Comparison of ENCODE assay signal across 9 cellular contexts in genomic region chr5:132103380-132103951, GRCh38. TPM values are rescaled to one million over a fixed set of nuclear protein-coding genes. Genes with fewer than 3 reads are reported as not detected.
A peak's percentile ranks its signal among the peaks of the same experiment; 100 is the strongest.
DNase-seq lines count a peak whose midpoint lies in the region; FAIRE-seq and TF ChIP-seq lines count a peak whose summit lies in the region.
"Had no signal": no experiment of that assay in that cellular context is flagged by ENCODE, and none has a peak within 500 bp of the region (broad histone marks: within the 10 kb centered on the region; RNA-seq: fewer than 3 reads in every experiment).

No MANE protein-coding gene starts in this region.

- intact Hi-C loops in activated CD4-positive, alpha-beta memory T cell treated with anti-CD3 and anti-CD28 coated beads for 36 hours (cut with micrococcal nuclease), result loop anchor here (1.0 to 10.0 kb wide), 7 partner anchors 12 to 849 kb away; partner anchors contain the start of genes RAPGEF6 and SLC22A4
- intact Hi-C loops in endothelial cell of umbilical vein (cut with micrococcal nuclease), result loop anchor here (1.0 kb wide), 2 partner anchors 17 to 39 kb away; no protein-coding TSS in a partner anchor
- intact Hi-C loops in transverse colon (cut with DNase I; ENCODE audit: low total_unique reads), result no loop called here

- CTCF ChIA-PET in GM10248 (lab: Yijun Ruan, JAX), result interaction anchor here (0.7 to 2.8 kb wide), 5 partner anchors 14 to 161 kb away, joined by 3 to 11 read pairs (median 3); no protein-coding TSS in a partner anchor
- CTCF ChIA-PET in activated CD4-positive, alpha-beta memory T cell treated with anti-CD3 and anti-CD28 coated beads for 36 hours (lab: Charles Lee), result interaction anchor here (0.7 to 1.7 kb wide), 4 partner anchors 25 to 38 kb away, joined by 3 to 8 read pairs (median 3); no protein-coding TSS in a partner anchor
- CTCF ChIA-PET in endothelial cell of umbilical vein (lab: Charles Lee), result interaction anchor here (0.7 to 1.3 kb wide), 2 partner anchors 30 to 38 kb away, joined by 3 read pairs; partner anchors contain the start of gene CSF2

- no peaks in the 10 kb centered on the region for H4K20me1 ChIP-seq in endothelial cell of umbilical vein (replicated peaks; ENCODE audit: control insufficient read depth, extremely low read depth, insufficient read depth, low read length)

- dilution Hi-C loops in endothelial cell of umbilical vein (cut with MboI; ENCODE audit: extremely low pct_ligation_motif_present, low sequenced_read_pairs), result no loop called here

- in situ Hi-C loops in transverse colon (cut with MboI; ENCODE audit: low pct_ligation_motif_present in 1 of 4, low pct_unique_long_range_greater_than_20kb in 1 of 4, low sequenced_read_pairs in 3 of 4), result no loop called here

- no peaks in the 10 kb centered on the region for H3K79me2 ChIP-seq in endothelial cell of umbilical vein (ENCODE audit: control insufficient read depth, insufficient read depth, low read length)

- H3K18ac ChIP-seq in neuronal stem cell (ENCODE audit: low read length), result no peak overlapping the region

- H3K4ac ChIP-seq in neuronal stem cell (ENCODE audit: low read length), result peak overlapping the region; percentile 53

- POLR2A ChIA-PET in GM10248 (lab: Yijun Ruan, JAX), result no interaction called here
- POLR2A ChIA-PET in activated CD4-positive, alpha-beta memory T cell treated with anti-CD3 and anti-CD28 coated beads for 36 hours (lab: Charles Lee), result interaction anchor here (1.8 to 8.1 kb wide), 2 partner anchors 10 to 20 kb away, joined by 6 to 65 read pairs; no protein-coding TSS in a partner anchor
- POLR2A ChIA-PET in endothelial cell of umbilical vein (lab: Charles Lee), result no interaction called here

- H2BK120ac ChIP-seq in neuronal stem cell (ENCODE audit: low read depth, low read length), result no peak overlapping the region

- H3K9ac ChIP-seq in endothelial cell of umbilical vein (replicated peaks; ENCODE audit: extremely low read depth, insufficient read depth, low read length) (peak overlapping the region; percentile 11), neuronal stem cell (ENCODE audit: low read depth, low read length, poor library complexity) (no peak overlapping the region)

- H2BK12ac ChIP-seq in neuronal stem cell (ENCODE audit: low read length), result no peak overlapping the region

- H4K91ac ChIP-seq in neuronal stem cell (ENCODE audit: low read depth, low read length, poor library complexity), result no peak overlapping the region

- TF ChIP-seq POLR2A in endothelial cell of umbilical vein (IDR thresholded peaks at IDR 0.05; ENCODE audit: low read depth, low read length) (no peak), transverse colon (IDR thresholded peaks at IDR 0.05) (no peak)

- peak overlapping the region; percentile 86 for H3K27ac Mint-ChIP-seq in activated CD4-positive, alpha-beta memory T cell treated with anti-CD3 and anti-CD28 coated beads for 36 hours

- no peak overlapping the region for H3K23ac ChIP-seq in neuronal stem cell (ENCODE audit: low read depth, low read length, poor library complexity)

- H3K9me1 ChIP-seq in endothelial cell of umbilical vein (replicated peaks; ENCODE audit: control insufficient read depth, extremely low read depth, insufficient read depth, low read length), result no peaks in the 10 kb centered on the region

- no peak overlapping the region for H2AK5ac ChIP-seq in neuronal stem cell (ENCODE audit: low read depth, low read length)

- no peak overlapping the region for H2BK5ac ChIP-seq in neuronal stem cell (ENCODE audit: low read length)

- H3K27ac ChIP-seq in endothelial cell of umbilical vein (ENCODE audit: insufficient read depth, low read depth, low read length) (peak overlapping the region; percentile 78), neuronal stem cell (replicated peaks; ENCODE audit: low read length) (no peak overlapping the region), transverse colon (peak overlapping the region; percentile 42 to 77 (median 52))

- H3K9me3 ChIP-seq in endothelial cell of umbilical vein (replicated peaks; ENCODE audit: control insufficient read depth, insufficient read depth, low read length), result no peaks in the 10 kb centered on the region
- H3K9me3 ChIP-seq in neuronal stem cell (replicated peaks in 1 of 2; ENCODE audit: control insufficient read depth in 2 of 2, insufficient read depth in 1 of 2, low read depth in 1 of 2, low read length in 2 of 2), result no peaks in the 10 kb centered on the region
- H3K9me3 ChIP-seq in transverse colon, result no peaks in the 10 kb centered on the region

- BruUV-seq in endothelial cell of umbilical vein (replicated peaks; lab: Mats Ljungman, UMichigan), result no TSS peak

- H3K27me3 ChIP-seq in endothelial cell of umbilical vein (ENCODE audit: control insufficient read depth in 2 of 2, insufficient read depth in 2 of 2, low read length in 2 of 2) (peaks cover 0 to 4% of the 10 kb centered on the region in 2 experiments), neuronal stem cell (ENCODE audit: control insufficient read depth in 3 of 3, insufficient read depth in 3 of 3, low read depth in 1 of 3, low read length in 3 of 3) (no peaks in the 10 kb centered on the region), transverse colon (no peaks in the 10 kb centered on the region)

- peak overlapping the region; percentile 38 for H3K4me3 Mint-ChIP-seq in activated CD4-positive, alpha-beta memory T cell treated with anti-CD3 and anti-CD28 coated beads for 36 hours

- FAIRE-seq in endothelial cell of umbilical vein (lab: Jason Lieb, UNC), result peak; percentile 88
- FAIRE-seq: colon had no signal

- H2BK15ac ChIP-seq in neuronal stem cell (ENCODE audit: low read length), result no peak overlapping the region

- H3K4me2 ChIP-seq in endothelial cell of umbilical vein (ENCODE audit: insufficient read depth, low read length) (peak overlapping the region; percentile 50), neuronal stem cell (ENCODE audit: insufficient read depth, low read length, poor library complexity, severe bottlenecking) (no peak overlapping the region)

- H3K4me3 ChIP-seq in endothelial cell of umbilical vein (replicated peaks in 1 of 3; ENCODE audit: insufficient read depth in 1 of 3, low read depth in 1 of 3, low read length in 3 of 3) (no peak overlapping the region), neuronal stem cell (ENCODE audit: low read length in 2 of 2) (no peak overlapping the region), transverse colon (no peak overlapping the region)

- peaks cover 7% of the 10 kb centered on the region for H3K9me3 Mint-ChIP-seq in activated CD4-positive, alpha-beta memory T cell treated with anti-CD3 and anti-CD28 coated beads for 36 hours

- no peaks in the 10 kb centered on the region for H3K36me3 ChIP-seq in endothelial cell of umbilical vein (ENCODE audit: control insufficient read depth in 2 of 2, extremely low read depth in 1 of 2, insufficient read depth in 2 of 2, low read length in 2 of 2)
- no peaks in the 10 kb centered on the region for H3K36me3 ChIP-seq in neuronal stem cell (replicated peaks in 1 of 2; ENCODE audit: control insufficient read depth in 2 of 2, insufficient read depth in 2 of 2, low read length in 2 of 2)
- H3K36me3 ChIP-seq in transverse colon, result no peaks in the 10 kb centered on the region

- TF ChIP-seq CTCF in GM10248 (IDR thresholded peaks at IDR 0.05; ENCODE audit: control extremely low read depth, extremely low read depth, low read depth, missing control alignments), result peak; percentile 0
- no peak for TF ChIP-seq CTCF in endothelial cell of umbilical vein (IDR thresholded peaks at IDR 0.05; ENCODE audit: extremely low read depth in 1 of 2, insufficient read depth in 1 of 2, low read depth in 1 of 2, low read length in 2 of 2)
- TF ChIP-seq CTCF in transverse colon (IDR thresholded peaks at IDR 0.05), result no peak

- no peak overlapping the region for H4K8ac ChIP-seq in neuronal stem cell (ENCODE audit: low read depth, low read length)

- DNase-seq in GM10248 (ENCODE audit: extremely low spot score) (peak; percentile 77), GOT3 (lab: John Stamatoyannopoulos, UW) (peak; percentile 61), LoVo (ENCODE audit: low spot score) (peak; percentile 86), endothelial cell of umbilical vein (ENCODE audit: low read depth, low spot score) (peak; percentile 95), neuronal stem cell (ENCODE audit: low spot score) (no peak), transverse colon (peak; percentile 57), retina (no peak)
- DNase-seq in activated CD4-positive, alpha-beta memory T cell treated with anti-CD3 and anti-CD28 coated beads for 36 hours, result peak; percentile 84

- H3K79me1 ChIP-seq in neuronal stem cell (ENCODE audit: low read depth, low read length), result no peaks in the 10 kb centered on the region

- peaks cover 17% of the 10 kb centered on the region for H3K4me1 ChIP-seq in endothelial cell of umbilical vein (ENCODE audit: control insufficient read depth, extremely low read depth, insufficient read depth, low read length)
- no peaks in the 10 kb centered on the region for H3K4me1 ChIP-seq in neuronal stem cell (ENCODE audit: control insufficient read depth in 2 of 2, insufficient read depth in 1 of 2, low read depth in 1 of 2, low read length in 2 of 2)
- H3K4me1 ChIP-seq in transverse colon, result peaks cover 2 to 14% (median 11%) of the 10 kb centered on the region in 4 donors

- peaks cover 74% of the 10 kb centered on the region for H3K4me1 Mint-ChIP-seq in activated CD4-positive, alpha-beta memory T cell treated with anti-CD3 and anti-CD28 coated beads for 36 hours (ENCODE audit: low read depth)

- H3K36me3 Mint-ChIP-seq in activated CD4-positive, alpha-beta memory T cell treated with anti-CD3 and anti-CD28 coated beads for 36 hours, result peaks cover 4% of the 10 kb centered on the region

- no peak for TF ChIP-seq EP300 in transverse colon (IDR thresholded peaks at IDR 0.05; ENCODE audit: low read depth)

- H2AFZ ChIP-seq in endothelial cell of umbilical vein (ENCODE audit: low read depth, low read length) (no peak overlapping the region), neuronal stem cell (ENCODE audit: low read length) (no peak overlapping the region)

- H3K27me3 Mint-ChIP-seq in activated CD4-positive, alpha-beta memory T cell treated with anti-CD3 and anti-CD28 coated beads for 36 hours, result no peaks in the 10 kb centered on the region

- H3K14ac ChIP-seq in neuronal stem cell (ENCODE audit: low read length), result no peak overlapping the region

RNA-seq across cellular contexts. Expression of gene CSF2, which starts 29.9 kb away (rescaled TPM):
- total RNA-seq in activated CD4-positive, alpha-beta memory T cell treated with anti-CD3 and anti-CD28 coated beads for 36 hours, result 100 to 1,000 TPM; 125 to 128 TPM
- total RNA-seq in endothelial cell of umbilical vein (not detected in 2 replicates), transverse colon (not detected)
- polyA plus RNA-seq in endothelial cell of umbilical vein, result not detected in 2 replicates
- polyA plus RNA-seq in endothelial cell of umbilical vein (2011; cell fraction: cytosol; rRNA removed), result 0.08 TPM in 1 of 2 replicates, not detected in the other
- polyA plus RNA-seq in endothelial cell of umbilical vein (2011; cell fraction: nucleus; rRNA removed), result not detected in 2 replicates
- polyA plus RNA-seq in endothelial cell of umbilical vein (2012), result 0.48 TPM in 1 of 2 replicates, not detected in the other
- not detected in 2 replicates for polyA minus RNA-seq in endothelial cell of umbilical vein
- polyA minus RNA-seq in endothelial cell of umbilical vein (2011; cell fraction: cytosol; rRNA and poly(A)+ RNA removed), result not detected
- not detected in 2 replicates for polyA minus RNA-seq in endothelial cell of umbilical vein (2011; cell fraction: nucleus; rRNA and poly(A)+ RNA removed)
- polyA plus RNA-seq in neuronal stem cell (2013, experiment 1 of 2), result not detected
- not detected for polyA plus RNA-seq in neuronal stem cell (2013, experiment 2 of 2)

RNA-seq across cellular contexts. Expression of gene IL3, which starts 43.0 kb away (rescaled TPM):
- 10 to 100 TPM; 23.1 to 23.3 TPM for total RNA-seq in activated CD4-positive, alpha-beta memory T cell treated with anti-CD3 and anti-CD28 coated beads for 36 hours
- not detected in 2 replicates for total RNA-seq in endothelial cell of umbilical vein
- not detected in 2 replicates for polyA plus RNA-seq in endothelial cell of umbilical vein
- polyA plus RNA-seq in endothelial cell of umbilical vein (2011; cell fraction: cytosol; rRNA removed), result not detected in 2 replicates
- not detected in 2 replicates for polyA plus RNA-seq in endothelial cell of umbilical vein (2011; cell fraction: nucleus; rRNA removed)
- polyA plus RNA-seq in endothelial cell of umbilical vein (2012), result not detected in 2 replicates
- polyA minus RNA-seq in endothelial cell of umbilical vein, result not detected in 2 replicates
- polyA minus RNA-seq in endothelial cell of umbilical vein (2011; cell fraction: cytosol; rRNA and poly(A)+ RNA removed), result not detected
- polyA minus RNA-seq in endothelial cell of umbilical vein (2011; cell fraction: nucleus; rRNA and poly(A)+ RNA removed), result not detected in 2 replicates
- not detected for polyA plus RNA-seq in neuronal stem cell (2013, experiment 1 of 2)
- not detected for polyA plus RNA-seq in neuronal stem cell (2013, experiment 2 of 2)
- not detected for total RNA-seq in transverse colon

Comparison
In these comparisons a context has a peak if more than half of its experiments do, and no peak if none do; other contexts are left out.
1. DNase-seq: peak in GM10248 (single experiment), GOT3 (single experiment), LoVo (single experiment), activated CD4-positive, alpha-beta memory T cell treated with anti-CD3 and anti-CD28 coated beads for 36 hours (single experiment), endothelial cell of umbilical vein (single experiment) and transverse colon (single experiment); none in neuronal stem cell (single experiment) and retina (single experiment).
2. RNA of gene CSF2, which starts 29.9 kb away (total RNA-seq): 125 to 128 TPM in activated CD4-positive, alpha-beta memory T cell treated with anti-CD3 and anti-CD28 coated beads for 36 hours; not detected in endothelial cell of umbilical vein and not detected in transverse colon; every median in the first group is over 100 times any median in the second.
3. RNA of gene IL3, which starts 43.0 kb away (total RNA-seq): 23.1 to 23.3 TPM in activated CD4-positive, alpha-beta memory T cell treated with anti-CD3 and anti-CD28 coated beads for 36 hours; not detected in endothelial cell of umbilical vein and not detected in transverse colon; every median in the first group is over 10 times any median in the second.